8 cellular contexts compared by ENCODE assay signal in the genomic region with DNA sequence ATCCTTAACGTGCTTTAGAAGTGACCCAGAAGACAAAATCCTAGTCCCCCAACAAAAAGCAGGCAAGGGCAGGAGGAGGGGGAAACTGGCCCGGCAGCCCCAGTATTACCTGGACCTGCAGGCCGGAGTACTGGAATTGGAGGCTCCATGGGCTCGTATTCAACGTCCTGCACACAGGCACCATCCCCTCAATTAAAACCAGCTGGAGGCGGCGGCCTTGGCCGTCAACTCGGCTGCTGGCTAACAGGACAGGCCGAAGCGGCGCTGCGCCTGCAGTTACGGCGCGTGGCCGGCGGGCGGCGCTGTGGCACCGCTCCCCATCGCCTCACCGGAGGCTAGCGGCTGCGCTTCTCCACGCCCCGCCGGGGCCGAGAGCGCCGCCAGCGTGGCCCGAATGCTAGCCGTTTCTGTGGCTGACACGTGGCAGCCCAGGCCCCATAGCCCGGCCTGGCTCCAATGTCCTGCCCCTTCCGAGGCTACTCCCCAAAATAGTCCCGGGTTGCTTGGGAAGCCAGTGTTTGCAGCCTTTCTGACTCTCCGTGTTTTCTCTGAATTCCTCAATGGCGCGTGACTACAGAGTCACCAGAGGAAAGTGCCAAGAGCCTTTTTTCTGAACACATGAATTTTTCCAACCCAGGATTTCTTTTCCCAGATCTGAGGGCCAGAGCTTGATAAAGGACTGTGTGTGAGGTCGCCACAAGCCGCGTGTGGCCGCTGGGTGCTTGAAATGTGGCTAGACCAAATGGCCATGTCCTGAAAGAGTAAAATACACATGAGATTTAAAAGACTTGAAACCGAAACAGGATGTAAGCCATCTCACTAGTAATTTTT.
DNase-seq lines count a peak whose midpoint lies in the region; ATAC-seq and TF ChIP-seq lines count a peak whose summit lies in the region.

No MANE protein-coding gene starts in this region.

- TF ChIP-seq CTCF in foreskin keratinocyte (conservative IDR thresholded peaks at IDR 0.05) = peak; percentile 99

- H2BK15ac ChIP-seq in neuronal stem cell (ENCODE audit: low read length) = no peak overlapping the region

- peak overlapping the region; percentile 38 for H3K4me2 ChIP-seq in neuronal stem cell (ENCODE audit: insufficient read depth, low read length, poor library complexity, severe bottlenecking)

- H3K4me1 ChIP-seq in foreskin keratinocyte (peaks cover 6% of the 10 kb centered on the region), neuronal stem cell (ENCODE audit: control insufficient read depth in 2 of 2, insufficient read depth in 1 of 2, low read depth in 1 of 2, low read length in 2 of 2) (peaks cover 0 to 1% of the 10 kb centered on the region in 2 donors), subcutaneous abdominal adipose tissue (ENCODE audit: control insufficient read depth in 5 of 5, insufficient read depth in 5 of 5, low read length in 5 of 5) (peaks cover 4 to 11% (median 10%) of the 10 kb centered on the region in 5 donors)

- H3K36me3 ChIP-seq in KOPT-K1 (ENCODE audit: insufficient read depth, low read length) (no peaks in the 10 kb centered on the region), neuronal stem cell (replicated peaks in 1 of 2; ENCODE audit: control insufficient read depth in 2 of 2, insufficient read depth in 2 of 2, low read length in 2 of 2) (no peaks in the 10 kb centered on the region), subcutaneous abdominal adipose tissue (ENCODE audit: control insufficient read depth in 5 of 5, insufficient read depth in 5 of 5, low read length in 5 of 5) (no peaks in the 10 kb centered on the region)

- H4K8ac ChIP-seq in neuronal stem cell (ENCODE audit: low read depth, low read length) = no peak overlapping the region

- H3K27me3 ChIP-seq in foreskin keratinocyte (no peaks in the 10 kb centered on the region), neuronal stem cell (ENCODE audit: control insufficient read depth in 3 of 3, insufficient read depth in 3 of 3, low read depth in 1 of 3, low read length in 3 of 3) (peaks cover 0 to 5% (median 2%) of the 10 kb centered on the region in 3 experiments), subcutaneous abdominal adipose tissue (ENCODE audit: control insufficient read depth in 5 of 5, insufficient read depth in 4 of 5, low read length in 5 of 5) (no peaks in the 10 kb centered on the region)

- no peaks in the 10 kb centered on the region for H3K79me1 ChIP-seq in neuronal stem cell (ENCODE audit: low read depth, low read length)

- H2AK5ac ChIP-seq in neuronal stem cell (ENCODE audit: low read depth, low read length) = no peak overlapping the region

- no peak overlapping the region for H3K9ac ChIP-seq in neuronal stem cell (ENCODE audit: low read depth, low read length, poor library complexity)
- H3K9ac ChIP-seq in subcutaneous abdominal adipose tissue (ENCODE audit: low read length in 5 of 5) = peak overlapping the region; percentile 60 to 83 (median 77)

- peak overlapping the region; percentile 76 for H3K27ac ChIP-seq in KOPT-K1 (ENCODE audit: low read depth, low read length, poor library complexity, severe bottlenecking)
- H3K27ac ChIP-seq in foreskin keratinocyte = peak overlapping the region; percentile 22
- H3K27ac ChIP-seq in neuronal stem cell (replicated peaks; ENCODE audit: low read length) = no peak overlapping the region
- H3K27ac ChIP-seq in subcutaneous abdominal adipose tissue (ENCODE audit: low read depth, low read length) = peak overlapping the region; percentile 88

- H3K14ac ChIP-seq in neuronal stem cell (ENCODE audit: low read length) = no peak overlapping the region

- no peak overlapping the region for H2BK120ac ChIP-seq in neuronal stem cell (ENCODE audit: low read depth, low read length)

- H3K9me3 ChIP-seq in KOPT-K1 (ENCODE audit: insufficient read depth, low read length, poor library complexity, severe bottlenecking) = no peaks in the 10 kb centered on the region
- no peaks in the 10 kb centered on the region for H3K9me3 ChIP-seq in neuronal stem cell (replicated peaks in 1 of 2; ENCODE audit: control insufficient read depth in 2 of 2, insufficient read depth in 1 of 2, low read depth in 1 of 2, low read length in 2 of 2)
- H3K9me3 ChIP-seq in subcutaneous abdominal adipose tissue (ENCODE audit: control insufficient read depth in 5 of 5, low read length in 5 of 5) = no peaks in the 10 kb centered on the region

- ATAC-seq in GM21825 (IDR thresholded peaks at IDR 0.05; ENCODE audit: unreplicated experiment) (peak; percentile 95), foreskin keratinocyte (peak; percentile 98)

- no peak overlapping the region for H3K4ac ChIP-seq in neuronal stem cell (ENCODE audit: low read length)

- H2AFZ ChIP-seq in neuronal stem cell (ENCODE audit: low read length) = peak overlapping the region; percentile 87

- no peak overlapping the region for H2BK12ac ChIP-seq in neuronal stem cell (ENCODE audit: low read length)

- H2BK5ac ChIP-seq in neuronal stem cell (ENCODE audit: low read length) = no peak overlapping the region

- H3K18ac ChIP-seq in neuronal stem cell (ENCODE audit: low read length) = no peak overlapping the region

- no peak overlapping the region for H4K91ac ChIP-seq in neuronal stem cell (ENCODE audit: low read depth, low read length, poor library complexity)

- peak overlapping the region; percentile 86 for H3K23ac ChIP-seq in neuronal stem cell (ENCODE audit: low read depth, low read length, poor library complexity)

- DNase-seq in EL = peak; percentile 96
- DNase-seq in activated gamma-delta T cell treated with Interleukin-2 at 50 U/mL for 16 hours = peak; percentile 59
- DNase-seq in foreskin keratinocyte = peak; percentile 63 to 78
- DNase-seq in neuronal stem cell (ENCODE audit: low spot score) = peak; percentile 85

- H3K4me3 ChIP-seq in neuronal stem cell (ENCODE audit: low read length in 2 of 2) = peak overlapping the region; percentile 57 to 68
- peak overlapping the region; percentile 62 to 80 (median 74) for H3K4me3 ChIP-seq in subcutaneous abdominal adipose tissue (ENCODE audit: low read depth in 1 of 5, low read length in 5 of 5)

- no CpG with 5 or more reads among the region's 46 CpGs for WGBS in neuronal stem cell (ENCODE audit: extremely low coverage in 2 of 2, insufficient read length in 2 of 2, insufficient replicate concordance in 1 of 2), 2 donors

- TF ChIP-seq POLR2A in Raji (IDR thresholded peaks at IDR 0.05; ENCODE audit: insufficient read depth, low read depth, low read length) = peak; percentile 63
